Comparison of ENCODE assay signal across 8 cellular contexts in genomic region chrX:100768679-100769338, GRCh38. TPM values are rescaled to one million over a fixed set of nuclear protein-coding genes. Genes with fewer than 3 reads are reported as not detected.
DNase-seq lines count a peak whose midpoint lies in the region; ATAC-seq and TF ChIP-seq lines count a peak whose summit lies in the region.

No MANE protein-coding gene starts in this region.

- no peak overlapping the region for H3K4me3 Mint-ChIP-seq in endodermal cell

- ATAC-seq in HG03520 (IDR thresholded peaks at IDR 0.05; ENCODE audit: unreplicated experiment) (peak; percentile 79), GM21619 (IDR thresholded peaks at IDR 0.05; ENCODE audit: unreplicated experiment) (no peak)

- H3K4me3 ChIP-seq in GM06990 (replicated peaks; ENCODE audit: low read depth, low read length) = no peak overlapping the region
- no peak overlapping the region for H3K4me3 ChIP-seq in endodermal cell (ENCODE audit: low read length)

- no peak overlapping the region for H3K27ac Mint-ChIP-seq in endodermal cell

- no peak overlapping the region for H3K27ac ChIP-seq in endodermal cell (ENCODE audit: low read depth, low read length)

- H3K36me3 ChIP-seq in GM06990 (ENCODE audit: control insufficient read depth, insufficient read depth, low read length) = no peaks in the 10 kb centered on the region
- H3K36me3 ChIP-seq in endodermal cell (ENCODE audit: control insufficient read depth, insufficient read depth, low read length) = no peaks in the 10 kb centered on the region

- H3K27me3 ChIP-seq in GM06990 (replicated peaks; ENCODE audit: control insufficient read depth, insufficient read depth, low read length) (no peaks in the 10 kb centered on the region), endodermal cell (ENCODE audit: control insufficient read depth, insufficient read depth, low read length, poor library complexity, severe bottlenecking) (no peaks in the 10 kb centered on the region)

- peak; percentile 100 for TF ChIP-seq CTCF in GM06990 (IDR thresholded peaks at IDR 0.05; ENCODE audit: insufficient read depth, low read length, poor library complexity, severe bottlenecking)
- peak; percentile 100 for TF ChIP-seq CTCF in endodermal cell (conservative IDR thresholded peaks at IDR 0.05)

- H3K9me3 Mint-ChIP-seq in endodermal cell = peaks cover 61% of the 10 kb centered on the region

- peaks cover 7% of the 10 kb centered on the region for H3K9me3 ChIP-seq in endodermal cell (ENCODE audit: control insufficient read depth, low read length)

- no peak overlapping the region for H3K9ac ChIP-seq in endodermal cell (ENCODE audit: extremely low read depth, low read length, poor library complexity, severe bottlenecking)

- no peaks in the 10 kb centered on the region for H3K4me1 Mint-ChIP-seq in endodermal cell

- 0 to 24% methylated on average over 2 to 7 of the region's 7 CpGs for WGBS in endodermal cell (ENCODE audit: insufficient coverage in 1 of 2, insufficient read length in 1 of 2), 2 experiments

- no peaks in the 10 kb centered on the region for H3K4me1 ChIP-seq in endodermal cell (ENCODE audit: control insufficient read depth, insufficient read depth, low read length)

- H3K27me3 Mint-ChIP-seq in endodermal cell (ENCODE audit: insufficient read depth) = no peaks in the 10 kb centered on the region

- DNase-seq in GM06990 (ENCODE audit: extremely low read depth, insufficient read length) = peak; percentile 34
- DNase-seq in NCI-H82 (lab: John Stamatoyannopoulos, UW) = peak; percentile 89
- DNase-seq in activated CD8-positive, alpha-beta memory T cell treated with anti-CD3 and anti-CD28 coated beads for 24 hours = peak; percentile 98
- peak; percentile 96 for DNase-seq in endodermal cell
- peak; percentile 89 for DNase-seq in mucosa of gallbladder (ENCODE audit: low spot score)
- DNase-seq in stimulated activated CD8-positive, alpha-beta memory T cell treated with anti-CD3 and anti-CD28 coated beads, Interleukin-7, amount 100 ng/mL, for 4 hours (ENCODE audit: low read depth in 2 of 2) = peak; percentile 62 to 74

- H3K36me3 Mint-ChIP-seq in endodermal cell (ENCODE audit: low read depth) = no peaks in the 10 kb centered on the region

RNA-seq across cellular contexts. Expression of gene SYTL4, which starts 36.9 kb away (rescaled TPM):
- total RNA-seq in endodermal cell (under 1 TPM in 1 of 2 donors, not detected in 1; 0.24 TPM), mucosa of gallbladder (15.8 TPM)
- 2.3 TPM for polyA plus RNA-seq in endodermal cell (2013, experiment 1 of 2)
- 2.0 TPM for polyA plus RNA-seq in endodermal cell (2013, experiment 2 of 2)

RNA-seq across cellular contexts. Expression of gene CSTF2, which starts 51.4 kb away (rescaled TPM):
- total RNA-seq in endodermal cell (10 to 100 TPM; 27.4 to 28.3 TPM), mucosa of gallbladder (19.5 TPM)
- polyA plus RNA-seq in endodermal cell (2013, experiment 1 of 2) = 22.7 TPM
- polyA plus RNA-seq in endodermal cell (2013, experiment 2 of 2) = 19.7 TPM

Comparison
In these comparisons a context has a peak if more than half of its experiments do, and no peak if none do; other contexts are left out.
1. DNase-seq: peak in every context shown above with its lines; median percentile 98 in activated CD8-positive, alpha-beta memory T cell treated with anti-CD3 and anti-CD28 coated beads for 24 hours; 96 in endodermal cell; 89 in NCI-H82; 89 in mucosa of gallbladder; 68 in stimulated activated CD8-positive, alpha-beta memory T cell treated with anti-CD3 and anti-CD28 coated beads, Interleukin-7, amount 100 ng/mL, for 4 hours; 34 in GM06990.
2. RNA of gene SYTL4, which starts 36.9 kb away (total RNA-seq): 15.8 TPM in mucosa of gallbladder (single experiment); 0.24 TPM in endodermal cell; every median in the first group is over 10 times any median in the second.